ENCODE assay signal across 22 cellular contexts in genomic region chr13:24652346-24652745, GRCh38. TPM values are rescaled to one million over a fixed set of nuclear protein-coding genes. Genes with fewer than 3 reads are reported as not detected.
DNase-seq lines count a peak whose midpoint lies in the region; ATAC-seq and TF ChIP-seq lines count a peak whose summit lies in the region.
"Had no signal": no experiment of that assay in that cellular context is flagged by ENCODE, and none has a peak within 500 bp of the region (broad histone marks: within the 10 kb centered on the region; RNA-seq: fewer than 3 reads in every experiment).

No MANE protein-coding gene starts in this region.

- TF ChIP-seq EP300 in transverse colon (IDR thresholded peaks at IDR 0.05; ENCODE audit: low read depth): no peak

- TF ChIP-seq POLR2A in transverse colon (IDR thresholded peaks at IDR 0.05): no peak

- WGBS in transverse colon (ENCODE audit: low coverage in 1 of 2), 2 donors: 84 to 100% methylated on average over 1 to 3 of the region's 3 CpGs

- intact Hi-C loops in PC-3 (cut with micrococcal nuclease) (no loop called here), transverse colon (cut with DNase I; ENCODE audit: low total_unique reads) (no loop called here)

- H3K27ac ChIP-seq in PC-3 (ENCODE audit: low read length) (peak overlapping the region; percentile 33; the same call in 1 of the 2 replicates), mucosa of rectum (ENCODE audit: low read depth in 2 of 2, low read length in 2 of 2) (peak overlapping the region; percentile 67 to 83), transverse colon (peak overlapping the region; percentile 52 to 83 (median 71))
- H3K27ac ChIP-seq: A549, HL-60, SJSA1 had no signal

- H3K4me3 ChIP-seq in PC-3 (ENCODE audit: low read length) (no peak overlapping the region), epithelial cell of esophagus (ENCODE audit: low read length) (no peak overlapping the region), mucosa of rectum (ENCODE audit: low read length in 2 of 2) (no peak overlapping the region), transverse colon (no peak overlapping the region)
- H3K4me3 ChIP-seq: A549, K562, SJSA1 had no signal

- no peak for ATAC-seq in PC-3
- ATAC-seq: A549, HepG2, K562 had no signal

- no peak overlapping the region for H3K27ac Mint-ChIP-seq in chondrocyte (ENCODE audit: unreplicated experiment)
- H3K27ac Mint-ChIP-seq: B cell had no signal

- peak overlapping the region; percentile 52 for H3K4me2 ChIP-seq in PC-3 (ENCODE audit: low read length)
- H3K4me2 ChIP-seq: A549 had no signal

- no TSS peak for BruUV-seq in PC-3 (replicated peaks; lab: Mats Ljungman, UMichigan)

- H4K20me1 ChIP-seq in PC-3 (ENCODE audit: low read length): no peaks in the 10 kb centered on the region

- H3K9me2 ChIP-seq in PC-3 (replicated peaks; ENCODE audit: low read length): no peaks in the 10 kb centered on the region

- H3K9ac ChIP-seq in PC-3 (ENCODE audit: low read length) (no peak overlapping the region), mucosa of rectum (ENCODE audit: low read depth in 1 of 2, low read length in 2 of 2) (no peak overlapping the region)

- H3K36me3 ChIP-seq in PC-3 (ENCODE audit: low read depth, low read length) (no peaks in the 10 kb centered on the region), mucosa of rectum (ENCODE audit: control insufficient read depth in 2 of 2, insufficient read depth in 2 of 2, low read length in 2 of 2) (no peaks in the 10 kb centered on the region), transverse colon (no peaks in the 10 kb centered on the region)
- H3K36me3 ChIP-seq: SJSA1 had no signal

- CTCF ChIA-PET in PC-3 (lab: Charles Lee): no interaction called here

- POLR2A ChIA-PET in PC-3 (lab: Charles Lee; ENCODE audit: unreplicated experiment): no interaction called here

- peaks cover 3% of the 10 kb centered on the region for H3K27me3 Mint-ChIP-seq in chondrocyte (ENCODE audit: low read depth)

- H3K9me3 ChIP-seq in PC-3 (ENCODE audit: low read length) (no peaks in the 10 kb centered on the region), mucosa of rectum (ENCODE audit: control insufficient read depth in 2 of 2, low read length in 2 of 2) (no peaks in the 10 kb centered on the region), transverse colon (no peaks in the 10 kb centered on the region)
- H3K9me3 ChIP-seq: A549, SJSA1 had no signal

- H3K9me3 Mint-ChIP-seq in chondrocyte (ENCODE audit: low read depth): no peaks in the 10 kb centered on the region

- DNase-seq in PC-3 (no peak), epithelial cell of esophagus (ENCODE audit: low read depth) (peak; percentile 41), transverse colon (no peak), chondrocyte (ENCODE audit: low spot score) (no peak), NCI-H526 treated with DMSO at 0.1 percent for 48 hours (lab: John Stamatoyannopoulos, UW) (no peak), SKM-1 treated with dmso at 0.1 percent for 144 hours (lab: John Stamatoyannopoulos, UW; ENCODE audit: unreplicated experiment) (no peak)
- DNase-seq: DMS79, H7, MM.1S, NCI-H1092 treated with DMSO at 0.1 percent for 48 hours, NCI-H1436 treated with DMSO at 0.1 percent for 48 hours, NCI-H1930, NCI-H2227 treated with DMSO at 0.1 percent for 48 hours, NCI-H774 had no signal

- H3K4me1 ChIP-seq in PC-3 (ENCODE audit: insufficient read depth, low read length) (peaks cover 16% of the 10 kb centered on the region), mucosa of rectum (ENCODE audit: control insufficient read depth in 2 of 2, insufficient read depth in 2 of 2, low read length in 2 of 2) (peaks cover 22 to 26% of the 10 kb centered on the region in 2 donors), transverse colon (peaks cover 14 to 30% (median 19%) of the 10 kb centered on the region in 4 donors)
- H3K4me1 ChIP-seq: A549, SJSA1 had no signal

- peaks cover 11% of the 10 kb centered on the region for H3K4me1 Mint-ChIP-seq in chondrocyte (ENCODE audit: low read depth)
- H3K4me1 Mint-ChIP-seq: B cell had no signal

- peak overlapping the region; percentile 70; the same call in 1 of the 2 replicates for H2AFZ ChIP-seq in PC-3 (ENCODE audit: low read length)

- H3K36me3 Mint-ChIP-seq in chondrocyte (ENCODE audit: low read depth): no peaks in the 10 kb centered on the region

- no peaks in the 10 kb centered on the region for H3F3A ChIP-seq in PC-3 (ENCODE audit: low read length, unreplicated experiment)

- TF ChIP-seq CTCF in PC-3 (conservative IDR thresholded peaks at IDR 0.05; ENCODE audit: low read depth, low read length) (no peak), epithelial cell of esophagus (IDR thresholded peaks at IDR 0.05; ENCODE audit: insufficient read depth, low read depth, low read length, missing control alignments) (no peak), transverse colon (IDR thresholded peaks at IDR 0.05) (no peak), chondrocyte (IDR thresholded peaks at IDR 0.05) (no peak)

- H3K4me3 Mint-ChIP-seq in chondrocyte (ENCODE audit: unreplicated experiment): no peak overlapping the region
- H3K4me3 Mint-ChIP-seq: B cell had no signal

- H3K27me3 ChIP-seq in PC-3 (ENCODE audit: low read length) (no peaks in the 10 kb centered on the region), mucosa of rectum (ENCODE audit: control insufficient read depth in 2 of 2, insufficient read depth in 2 of 2, low read length in 2 of 2) (no peaks in the 10 kb centered on the region), transverse colon (no peaks in the 10 kb centered on the region)
- H3K27me3 ChIP-seq: SJSA1 had no signal

- in situ Hi-C loops in transverse colon (cut with MboI; ENCODE audit: low pct_ligation_motif_present in 1 of 4, low pct_unique_long_range_greater_than_20kb in 1 of 4, low sequenced_read_pairs in 3 of 4): no loop called here

- no peaks in the 10 kb centered on the region for H3K79me2 ChIP-seq in PC-3 (ENCODE audit: low read length)

RNA-seq across cellular contexts. Expression of gene ATP12A, which starts 27.9 kb away (rescaled TPM):
- 0.11 TPM in 1 of 2 replicates, not detected in the other for total RNA-seq in PC-3 (2014; rRNA removed)
- total RNA-seq in transverse colon: under 1 TPM in 1 of 4 donors, not detected in 3; 0.14 TPM
- total RNA-seq in chondrocyte: not detected in 3 replicates
- total RNA-seq: B cell, HepG2, HT-29, K562, SJSA1 had no signal
